Comparison of ENCODE assay signal across 1 cellular context in the genomic region with DNA sequence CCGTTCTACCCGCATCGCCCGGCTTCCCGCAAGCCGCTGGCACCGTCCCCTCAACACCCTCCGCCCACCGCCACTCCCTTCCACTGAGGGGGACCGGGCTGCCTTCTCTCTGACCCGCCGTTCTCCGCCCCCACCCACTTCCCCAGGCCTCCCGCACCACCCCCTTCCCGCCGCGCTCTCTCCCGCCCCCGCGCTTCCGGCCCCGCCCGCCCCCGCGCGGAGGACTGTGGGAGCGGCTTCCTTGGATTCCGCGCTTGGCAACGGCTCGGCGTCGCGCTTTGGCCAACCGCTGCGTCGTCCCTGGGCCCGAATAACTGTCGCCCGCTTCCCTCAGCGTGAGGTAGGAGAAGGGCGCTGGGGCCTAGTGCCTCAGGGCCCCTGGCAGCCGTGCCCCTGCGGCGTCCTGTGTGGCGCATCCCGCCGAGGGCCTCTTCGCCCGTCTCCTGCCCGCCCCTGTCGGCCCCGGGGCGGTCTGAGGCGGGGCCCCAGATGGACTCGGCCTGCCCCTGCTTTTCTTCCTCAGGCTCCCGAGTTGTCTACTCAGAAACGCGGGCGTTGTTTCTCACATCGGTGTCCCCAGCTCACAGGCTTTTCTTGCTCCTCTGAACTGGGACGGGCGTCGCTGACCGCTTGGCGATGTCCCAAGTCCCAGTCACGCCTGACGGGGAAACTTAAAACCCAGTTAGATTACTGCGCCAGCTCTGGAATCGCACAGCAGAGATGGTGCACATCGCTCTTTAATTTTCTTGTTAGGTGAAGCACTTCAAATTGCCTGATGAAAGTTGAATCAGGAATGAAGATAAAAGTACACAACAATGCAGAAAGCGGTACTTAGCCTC.
TF ChIP-seq lines count a peak whose summit lies in the region.

A gene with protein sequence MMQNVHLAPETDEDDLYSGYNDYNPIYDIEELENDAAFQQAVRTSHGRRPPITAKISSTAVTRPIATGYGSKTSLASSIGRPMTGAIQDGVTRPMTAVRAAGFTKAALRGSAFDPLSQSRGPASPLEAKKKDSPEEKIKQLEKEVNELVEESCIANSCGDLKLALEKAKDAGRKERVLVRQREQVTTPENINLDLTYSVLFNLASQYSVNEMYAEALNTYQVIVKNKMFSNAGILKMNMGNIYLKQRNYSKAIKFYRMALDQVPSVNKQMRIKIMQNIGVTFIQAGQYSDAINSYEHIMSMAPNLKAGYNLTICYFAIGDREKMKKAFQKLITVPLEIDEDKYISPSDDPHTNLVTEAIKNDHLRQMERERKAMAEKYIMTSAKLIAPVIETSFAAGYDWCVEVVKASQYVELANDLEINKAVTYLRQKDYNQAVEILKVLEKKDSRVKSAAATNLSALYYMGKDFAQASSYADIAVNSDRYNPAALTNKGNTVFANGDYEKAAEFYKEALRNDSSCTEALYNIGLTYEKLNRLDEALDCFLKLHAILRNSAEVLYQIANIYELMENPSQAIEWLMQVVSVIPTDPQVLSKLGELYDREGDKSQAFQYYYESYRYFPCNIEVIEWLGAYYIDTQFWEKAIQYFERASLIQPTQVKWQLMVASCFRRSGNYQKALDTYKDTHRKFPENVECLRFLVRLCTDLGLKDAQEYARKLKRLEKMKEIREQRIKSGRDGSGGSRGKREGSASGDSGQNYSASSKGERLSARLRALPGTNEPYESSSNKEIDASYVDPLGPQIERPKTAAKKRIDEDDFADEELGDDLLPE (plus strand): TSS at position 241 of the 839 bp plus-strand sequence. CDS start 7,229 bp downstream, outside the sequence.

TF ChIP-seq in K562, 482 proteins besides CTCF, POLR2A, EP300 and RAD21 (continued from another document and continues in another):
- TF ChIP-seq MGA (IDR thresholded peaks at IDR 0.05), result peak; percentile 22; the same call in 1 of the 2 replicates
- peak; percentile 39 for TF ChIP-seq TBP (optimal IDR thresholded peaks at IDR 0.05; ENCODE audit: low read depth, low read length)
- TF ChIP-seq MTA3 (IDR thresholded peaks at IDR 0.05; ENCODE audit: borderline replicate concordance), result peak; percentile 48; the same call in 1 of the 2 replicates
- TF ChIP-seq SIN3A (IDR thresholded peaks at IDR 0.05; ENCODE audit: borderline replicate concordance in 2 of 2, control insufficient read depth in 1 of 2, low read depth in 2 of 2, low read length in 2 of 2), result peak in 1 of 2 experiments; percentile 76; a peak in 2 of 4 replicates
- no peak for TF ChIP-seq ZKSCAN3 (CRISPR knock-in tag; IDR thresholded peaks at IDR 0.05)
- TF ChIP-seq CTBP1 (IDR thresholded peaks at IDR 0.05; ENCODE audit: borderline replicate concordance), result peak; percentile 54; the same call in 1 of the 2 replicates
- TF ChIP-seq, protein P1, sequence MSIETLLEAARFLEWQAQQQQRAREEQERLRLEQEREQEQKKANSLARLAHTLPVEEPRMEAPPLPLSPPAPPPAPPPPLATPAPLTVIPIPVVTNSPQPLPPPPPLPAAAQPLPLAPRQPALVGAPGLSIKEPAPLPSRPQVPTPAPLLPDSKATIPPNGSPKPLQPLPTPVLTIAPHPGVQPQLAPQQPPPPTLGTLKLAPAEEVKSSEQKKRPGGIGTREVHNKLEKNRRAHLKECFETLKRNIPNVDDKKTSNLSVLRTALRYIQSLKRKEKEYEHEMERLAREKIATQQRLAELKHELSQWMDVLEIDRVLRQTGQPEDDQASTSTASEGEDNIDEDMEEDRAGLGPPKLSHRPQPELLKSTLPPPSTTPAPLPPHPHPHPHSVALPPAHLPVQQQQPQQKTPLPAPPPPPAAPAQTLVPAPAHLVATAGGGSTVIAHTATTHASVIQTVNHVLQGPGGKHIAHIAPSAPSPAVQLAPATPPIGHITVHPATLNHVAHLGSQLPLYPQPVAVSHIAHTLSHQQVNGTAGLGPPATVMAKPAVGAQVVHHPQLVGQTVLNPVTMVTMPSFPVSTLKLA (conservative IDR thresholded peaks at IDR 0.05), result peak; percentile 48 to 72; a peak in 2 of 4 replicates
- TF ChIP-seq NFXL1 (CRISPR knock-in tag; IDR thresholded peaks at IDR 0.05), result no peak
- peak; percentile 81 for TF ChIP-seq ELF1 (tag; IDR thresholded peaks at IDR 0.05)
- peak; percentile 92 for TF ChIP-seq GABPA (tag; conservative IDR thresholded peaks at IDR 0.05; ENCODE audit: low read depth)
- TF ChIP-seq HSF4 (CRISPR knock-in tag; IDR thresholded peaks at IDR 0.05; ENCODE audit: borderline replicate concordance), result no peak
- TF ChIP-seq SRSF3 (IDR thresholded peaks at IDR 0.05; ENCODE audit: insufficient read depth, low read length), result no peak
- TF ChIP-seq MAX (CRISPR knock-in tag; IDR thresholded peaks at IDR 0.05), result peak; percentile 21; the same call in 1 of the 2 replicates
- peak; percentile 40 for TF ChIP-seq ATF7 (IDR thresholded peaks at IDR 0.05)
- TF ChIP-seq VEZF1 (CRISPR knock-in tag; IDR thresholded peaks at IDR 0.05), result peak; percentile 98
- TF ChIP-seq ZNF217 (CRISPR knock-in tag; IDR thresholded peaks at IDR 0.05), result no peak
- TF ChIP-seq NRF1 (conservative IDR thresholded peaks at IDR 0.05 in 1 of 2, IDR thresholded peaks at IDR 0.05 in 1 of 2), result peak; percentile 38 to 42
- TF ChIP-seq ETS1 (conservative IDR thresholded peaks at IDR 0.05; ENCODE audit: control insufficient read depth, low read depth, low read length), result peak; percentile 22; the same call in 1 of the 2 replicates
- peak; percentile 91 for TF ChIP-seq SAP30 (IDR thresholded peaks at IDR 0.05; ENCODE audit: borderline replicate concordance, insufficient read depth, low read depth, low read length, poor library complexity, severe bottlenecking)
- TF ChIP-seq ARID1B (IDR thresholded peaks at IDR 0.05), result no peak
- peak; percentile 44 for TF ChIP-seq CCNT2 (IDR thresholded peaks at IDR 0.05; ENCODE audit: borderline replicate concordance, extremely low read depth, insufficient read length, low read depth, low read length)
- TF ChIP-seq NR3C1 (CRISPR knock-in tag; IDR thresholded peaks at IDR 0.05), result no peak
- no peak for TF ChIP-seq SAFB (IDR thresholded peaks at IDR 0.05; ENCODE audit: borderline replicate concordance, low read depth, low read length)
- no peak for TF ChIP-seq CAMTA2 (CRISPR knock-in tag; conservative IDR thresholded peaks at IDR 0.05)
- no peak for TF ChIP-seq BRF1 (IDR thresholded peaks at IDR 0.05; ENCODE audit: borderline replicate concordance, extremely low read depth, insufficient read length)
